In the genomic region with DNA sequence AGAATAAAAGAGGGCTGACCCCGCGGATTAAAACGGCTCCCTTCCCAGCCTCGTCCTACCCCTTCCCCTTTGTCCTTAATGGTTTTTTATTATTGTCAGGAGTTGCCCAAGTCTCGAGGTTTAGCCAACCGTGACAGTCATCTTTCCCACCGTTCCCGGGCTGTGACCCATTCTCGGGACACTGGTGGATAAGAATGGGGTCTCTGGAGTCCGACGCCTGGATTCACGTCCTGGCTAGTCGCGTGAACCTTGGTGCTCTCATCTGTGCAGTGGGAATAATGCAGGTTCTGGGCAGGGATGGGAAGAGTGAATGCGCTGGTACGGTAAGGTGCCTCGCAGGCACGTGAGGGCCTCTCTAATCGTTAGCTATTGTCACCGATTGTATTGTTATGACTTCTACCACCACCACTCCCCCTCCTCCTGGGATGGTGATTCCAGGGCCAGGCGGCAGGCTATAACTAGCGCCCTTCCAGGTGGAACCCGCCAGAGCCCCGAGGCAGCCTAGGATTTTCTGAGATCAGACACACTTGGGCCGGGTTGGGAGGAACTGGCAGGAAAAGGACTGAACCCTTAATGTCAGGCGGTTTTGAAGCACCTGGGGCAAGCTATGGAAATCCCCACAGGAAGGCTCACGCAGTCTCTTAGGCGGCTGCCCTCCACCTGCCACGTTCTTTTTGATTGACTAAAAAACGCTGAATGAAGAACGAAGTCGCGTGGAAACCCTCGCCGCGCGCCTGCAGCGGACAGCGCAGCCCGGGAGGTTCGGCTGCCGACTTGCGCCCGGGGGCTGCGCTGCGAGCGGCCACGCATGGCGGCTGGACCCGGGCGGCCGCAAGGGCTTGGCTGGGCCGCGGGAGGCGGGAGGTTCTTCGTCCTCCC, we compare ENCODE assay signal across 1 cellular context.
TF ChIP-seq lines count a peak whose summit lies in the region.

No MANE protein-coding gene starts in this region.

TF ChIP-seq in HepG2, 621 proteins besides CTCF, POLR2A, EP300 and RAD21 (continued from another document):
- TF ChIP-seq HIC2 (CRISPR knock-in tag; IDR thresholded peaks at IDR 0.05; ENCODE audit: low read depth): no peak
- no peak for TF ChIP-seq ARNT (IDR thresholded peaks at IDR 0.05)
- TF ChIP-seq, protein P1, sequence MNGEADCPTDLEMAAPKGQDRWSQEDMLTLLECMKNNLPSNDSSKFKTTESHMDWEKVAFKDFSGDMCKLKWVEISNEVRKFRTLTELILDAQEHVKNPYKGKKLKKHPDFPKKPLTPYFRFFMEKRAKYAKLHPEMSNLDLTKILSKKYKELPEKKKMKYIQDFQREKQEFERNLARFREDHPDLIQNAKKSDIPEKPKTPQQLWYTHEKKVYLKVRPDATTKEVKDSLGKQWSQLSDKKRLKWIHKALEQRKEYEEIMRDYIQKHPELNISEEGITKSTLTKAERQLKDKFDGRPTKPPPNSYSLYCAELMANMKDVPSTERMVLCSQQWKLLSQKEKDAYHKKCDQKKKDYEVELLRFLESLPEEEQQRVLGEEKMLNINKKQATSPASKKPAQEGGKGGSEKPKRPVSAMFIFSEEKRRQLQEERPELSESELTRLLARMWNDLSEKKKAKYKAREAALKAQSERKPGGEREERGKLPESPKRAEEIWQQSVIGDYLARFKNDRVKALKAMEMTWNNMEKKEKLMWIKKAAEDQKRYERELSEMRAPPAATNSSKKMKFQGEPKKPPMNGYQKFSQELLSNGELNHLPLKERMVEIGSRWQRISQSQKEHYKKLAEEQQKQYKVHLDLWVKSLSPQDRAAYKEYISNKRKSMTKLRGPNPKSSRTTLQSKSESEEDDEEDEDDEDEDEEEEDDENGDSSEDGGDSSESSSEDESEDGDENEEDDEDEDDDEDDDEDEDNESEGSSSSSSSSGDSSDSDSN (CRISPR knock-in tag; IDR thresholded peaks at IDR 0.05): peak; percentile 37
- TF ChIP-seq TAF1 (CRISPR knock-in tag; IDR thresholded peaks at IDR 0.05): peak; percentile 27
- TF ChIP-seq BHLHE40 (IDR thresholded peaks at IDR 0.05; ENCODE audit: low read length): peak; percentile 79
- peak; percentile 91 for TF ChIP-seq HNRNPLL (IDR thresholded peaks at IDR 0.05; ENCODE audit: low read depth, low read length, poor library complexity, severe bottlenecking)
- TF ChIP-seq, protein P2, sequence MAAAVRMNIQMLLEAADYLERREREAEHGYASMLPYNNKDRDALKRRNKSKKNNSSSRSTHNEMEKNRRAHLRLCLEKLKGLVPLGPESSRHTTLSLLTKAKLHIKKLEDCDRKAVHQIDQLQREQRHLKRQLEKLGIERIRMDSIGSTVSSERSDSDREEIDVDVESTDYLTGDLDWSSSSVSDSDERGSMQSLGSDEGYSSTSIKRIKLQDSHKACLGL (CRISPR knock-in tag; IDR thresholded peaks at IDR 0.05): peak; percentile 37; the same call in 1 of the 2 replicates
- TF ChIP-seq SOX5 (CRISPR knock-in tag; IDR thresholded peaks at IDR 0.05; ENCODE audit: borderline replicate concordance): peak; percentile 58; the same call in 1 of the 2 replicates
- no peak for TF ChIP-seq ZNF234 (CRISPR knock-in tag; conservative IDR thresholded peaks at IDR 0.05)
- peak; percentile 30; the same call in 1 of the 2 replicates for TF ChIP-seq PHF8 (CRISPR knock-in tag; IDR thresholded peaks at IDR 0.05)
- TF ChIP-seq ZSCAN5A (CRISPR knock-in tag; IDR thresholded peaks at IDR 0.05; ENCODE audit: borderline replicate concordance): no peak
